In the genomic region with DNA sequence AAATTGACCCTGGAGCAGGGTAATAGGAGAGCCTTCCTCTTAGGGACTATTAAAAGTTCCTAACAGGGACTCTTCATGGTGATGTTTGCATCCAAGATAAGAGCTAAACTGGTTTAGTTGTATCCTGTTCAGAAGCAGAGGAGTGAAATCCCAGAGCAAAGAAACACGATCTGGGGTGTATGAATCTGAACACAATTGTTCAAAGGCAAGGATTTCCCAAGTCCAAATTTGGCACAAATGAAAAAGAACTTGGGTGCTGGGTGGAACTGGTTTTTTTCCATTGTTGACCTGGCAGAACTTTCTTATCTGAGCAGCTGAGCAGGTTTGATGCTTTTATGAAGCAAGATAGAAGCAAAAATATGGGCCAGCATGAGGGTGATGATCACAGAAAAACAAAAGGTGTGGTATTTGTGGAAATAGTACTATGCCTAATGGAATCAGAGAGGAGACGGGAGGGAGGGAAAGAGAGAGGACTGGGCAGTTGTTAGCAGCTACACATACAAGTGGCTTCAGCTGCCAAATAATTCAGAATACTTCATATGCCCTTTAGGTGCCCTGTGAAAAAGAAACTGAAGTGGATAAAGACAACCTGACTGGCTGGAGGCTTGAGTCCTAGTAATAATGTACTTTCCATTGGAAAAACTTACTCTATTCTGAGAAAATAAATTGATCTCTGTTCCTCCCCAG, we compare ENCODE assay signal across 1 cellular context.
TF ChIP-seq lines count a peak whose summit lies in the region.

No MANE protein-coding gene starts in this region.

TF ChIP-seq in HepG2, 621 proteins besides CTCF, POLR2A, EP300 and RAD21 (continued from another document and continues in another):
- TF ChIP-seq, protein P1, sequence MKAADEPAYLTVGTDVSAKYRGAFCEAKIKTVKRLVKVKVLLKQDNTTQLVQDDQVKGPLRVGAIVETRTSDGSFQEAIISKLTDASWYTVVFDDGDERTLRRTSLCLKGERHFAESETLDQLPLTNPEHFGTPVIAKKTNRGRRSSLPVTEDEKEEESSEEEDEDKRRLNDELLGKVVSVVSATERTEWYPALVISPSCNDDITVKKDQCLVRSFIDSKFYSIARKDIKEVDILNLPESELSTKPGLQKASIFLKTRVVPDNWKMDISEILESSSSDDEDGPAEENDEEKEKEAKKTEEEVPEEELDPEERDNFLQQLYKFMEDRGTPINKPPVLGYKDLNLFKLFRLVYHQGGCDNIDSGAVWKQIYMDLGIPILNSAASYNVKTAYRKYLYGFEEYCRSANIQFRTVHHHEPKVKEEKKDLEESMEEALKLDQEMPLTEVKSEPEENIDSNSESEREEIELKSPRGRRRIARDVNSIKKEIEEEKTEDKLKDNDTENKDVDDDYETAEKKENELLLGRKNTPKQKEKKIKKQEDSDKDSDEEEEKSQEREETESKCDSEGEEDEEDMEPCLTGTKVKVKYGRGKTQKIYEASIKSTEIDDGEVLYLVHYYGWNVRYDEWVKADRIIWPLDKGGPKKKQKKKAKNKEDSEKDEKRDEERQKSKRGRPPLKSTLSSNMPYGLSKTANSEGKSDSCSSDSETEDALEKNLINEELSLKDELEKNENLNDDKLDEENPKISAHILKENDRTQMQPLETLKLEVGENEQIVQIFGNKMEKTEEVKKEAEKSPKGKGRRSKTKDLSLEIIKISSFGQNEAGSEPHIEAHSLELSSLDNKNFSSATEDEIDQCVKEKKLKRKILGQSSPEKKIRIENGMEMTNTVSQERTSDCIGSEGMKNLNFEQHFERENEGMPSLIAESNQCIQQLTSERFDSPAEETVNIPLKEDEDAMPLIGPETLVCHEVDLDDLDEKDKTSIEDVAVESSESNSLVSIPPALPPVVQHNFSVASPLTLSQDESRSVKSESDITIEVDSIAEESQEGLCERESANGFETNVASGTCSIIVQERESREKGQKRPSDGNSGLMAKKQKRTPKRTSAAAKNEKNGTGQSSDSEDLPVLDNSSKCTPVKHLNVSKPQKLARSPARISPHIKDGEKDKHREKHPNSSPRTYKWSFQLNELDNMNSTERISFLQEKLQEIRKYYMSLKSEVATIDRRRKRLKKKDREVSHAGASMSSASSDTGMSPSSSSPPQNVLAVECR (CRISPR knock-in tag; IDR thresholded peaks at IDR 0.05; ENCODE audit: borderline replicate concordance): no peak
- TF ChIP-seq DMAP1 (CRISPR knock-in tag; IDR thresholded peaks at IDR 0.05): no peak
- TF ChIP-seq MZF1 (CRISPR knock-in tag; IDR thresholded peaks at IDR 0.05; ENCODE audit: borderline replicate concordance): no peak
- no peak for TF ChIP-seq ZNF749 (CRISPR knock-in tag; IDR thresholded peaks at IDR 0.05; ENCODE audit: borderline replicate concordance)
- no peak for TF ChIP-seq SIN3B (IDR thresholded peaks at IDR 0.05; ENCODE audit: low read length)
- no peak for TF ChIP-seq SALL1 (CRISPR knock-in tag; IDR thresholded peaks at IDR 0.05)
- no peak for TF ChIP-seq EED (CRISPR knock-in tag; IDR thresholded peaks at IDR 0.05)
- TF ChIP-seq, protein P2, sequence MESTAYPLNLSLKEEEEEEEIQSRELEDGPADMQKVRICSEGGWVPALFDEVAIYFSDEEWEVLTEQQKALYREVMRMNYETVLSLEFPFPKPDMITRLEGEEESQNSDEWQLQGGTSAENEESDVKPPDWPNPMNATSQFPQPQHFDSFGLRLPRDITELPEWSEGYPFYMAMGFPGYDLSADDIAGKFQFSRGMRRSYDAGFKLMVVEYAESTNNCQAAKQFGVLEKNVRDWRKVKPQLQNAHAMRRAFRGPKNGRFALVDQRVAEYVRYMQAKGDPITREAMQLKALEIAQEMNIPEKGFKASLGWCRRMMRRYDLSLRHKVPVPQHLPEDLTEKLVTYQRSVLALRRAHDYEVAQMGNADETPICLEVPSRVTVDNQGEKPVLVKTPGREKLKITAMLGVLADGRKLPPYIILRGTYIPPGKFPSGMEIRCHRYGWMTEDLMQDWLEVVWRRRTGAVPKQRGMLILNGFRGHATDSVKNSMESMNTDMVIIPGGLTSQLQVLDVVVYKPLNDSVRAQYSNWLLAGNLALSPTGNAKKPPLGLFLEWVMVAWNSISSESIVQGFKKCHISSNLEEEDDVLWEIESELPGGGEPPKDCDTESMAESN (CRISPR knock-in tag; conservative IDR thresholded peaks at IDR 0.05): no peak
- TF ChIP-seq ZNF264 (CRISPR knock-in tag; IDR thresholded peaks at IDR 0.05): no peak; the same call in 1 of the 2 replicates
- TF ChIP-seq, protein P3, sequence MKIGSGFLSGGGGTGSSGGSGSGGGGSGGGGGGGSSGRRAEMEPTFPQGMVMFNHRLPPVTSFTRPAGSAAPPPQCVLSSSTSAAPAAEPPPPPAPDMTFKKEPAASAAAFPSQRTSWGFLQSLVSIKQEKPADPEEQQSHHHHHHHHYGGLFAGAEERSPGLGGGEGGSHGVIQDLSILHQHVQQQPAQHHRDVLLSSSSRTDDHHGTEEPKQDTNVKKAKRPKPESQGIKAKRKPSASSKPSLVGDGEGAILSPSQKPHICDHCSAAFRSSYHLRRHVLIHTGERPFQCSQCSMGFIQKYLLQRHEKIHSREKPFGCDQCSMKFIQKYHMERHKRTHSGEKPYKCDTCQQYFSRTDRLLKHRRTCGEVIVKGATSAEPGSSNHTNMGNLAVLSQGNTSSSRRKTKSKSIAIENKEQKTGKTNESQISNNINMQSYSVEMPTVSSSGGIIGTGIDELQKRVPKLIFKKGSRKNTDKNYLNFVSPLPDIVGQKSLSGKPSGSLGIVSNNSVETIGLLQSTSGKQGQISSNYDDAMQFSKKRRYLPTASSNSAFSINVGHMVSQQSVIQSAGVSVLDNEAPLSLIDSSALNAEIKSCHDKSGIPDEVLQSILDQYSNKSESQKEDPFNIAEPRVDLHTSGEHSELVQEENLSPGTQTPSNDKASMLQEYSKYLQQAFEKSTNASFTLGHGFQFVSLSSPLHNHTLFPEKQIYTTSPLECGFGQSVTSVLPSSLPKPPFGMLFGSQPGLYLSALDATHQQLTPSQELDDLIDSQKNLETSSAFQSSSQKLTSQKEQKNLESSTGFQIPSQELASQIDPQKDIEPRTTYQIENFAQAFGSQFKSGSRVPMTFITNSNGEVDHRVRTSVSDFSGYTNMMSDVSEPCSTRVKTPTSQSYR (CRISPR knock-in tag; IDR thresholded peaks at IDR 0.05; ENCODE audit: borderline replicate concordance): no peak
- TF ChIP-seq ZNF841 (CRISPR knock-in tag; IDR thresholded peaks at IDR 0.05; ENCODE audit: borderline replicate concordance): no peak
- TF ChIP-seq, protein P4, sequence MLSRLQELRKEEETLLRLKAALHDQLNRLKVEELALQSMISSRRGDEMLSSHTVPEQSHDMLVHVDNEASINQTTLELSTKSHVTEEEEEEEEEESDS (CRISPR knock-in tag; IDR thresholded peaks at IDR 0.05; ENCODE audit: borderline replicate concordance): no peak
- no peak for TF ChIP-seq ZNF562 (CRISPR knock-in tag; IDR thresholded peaks at IDR 0.05; ENCODE audit: borderline replicate concordance)
- no peak for TF ChIP-seq NONO (IDR thresholded peaks at IDR 0.05)
- no peak for TF ChIP-seq NONO (CRISPR knock-in tag; conservative IDR thresholded peaks at IDR 0.05)
- TF ChIP-seq, protein P5, sequence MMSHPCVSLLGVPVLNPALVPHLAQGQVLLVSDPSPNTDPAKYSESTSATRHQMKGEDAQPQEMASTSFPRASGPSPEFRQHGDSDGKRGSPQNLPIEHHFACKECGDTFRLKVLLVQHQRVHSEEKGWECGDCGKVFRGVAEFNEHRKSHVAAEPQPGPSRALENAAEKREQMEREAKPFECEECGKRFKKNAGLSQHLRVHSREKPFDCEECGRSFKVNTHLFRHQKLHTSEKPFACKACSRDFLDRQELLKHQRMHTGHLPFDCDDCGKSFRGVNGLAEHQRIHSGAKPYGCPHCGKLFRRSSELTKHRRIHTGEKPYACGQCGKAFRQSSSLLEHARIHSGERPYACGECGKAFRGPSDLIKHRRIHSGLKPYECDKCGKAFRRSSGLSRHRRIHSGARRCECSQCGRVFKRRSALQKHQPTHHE (CRISPR knock-in tag; IDR thresholded peaks at IDR 0.05; ENCODE audit: borderline replicate concordance): no peak
- peak; percentile 24; the same call in 1 of the 2 replicates for TF ChIP-seq TGIF2 (CRISPR knock-in tag; IDR thresholded peaks at IDR 0.05)
- no peak for TF ChIP-seq NFRKB (IDR thresholded peaks at IDR 0.05)
- TF ChIP-seq ZNF205 (CRISPR knock-in tag; IDR thresholded peaks at IDR 0.05): no peak
- TF ChIP-seq NCOA2 (CRISPR knock-in tag; IDR thresholded peaks at IDR 0.05): peak; percentile 21; the same call in 1 of the 2 replicates
- TF ChIP-seq TP53 (CRISPR knock-in tag; conservative IDR thresholded peaks at IDR 0.05): no peak
- 0 out of 2 replicates have a peak, but pooled peaks have one; percentile 12 for TF ChIP-seq HOXD1 (CRISPR knock-in tag; IDR thresholded peaks at IDR 0.05)
- TF ChIP-seq, protein P6, sequence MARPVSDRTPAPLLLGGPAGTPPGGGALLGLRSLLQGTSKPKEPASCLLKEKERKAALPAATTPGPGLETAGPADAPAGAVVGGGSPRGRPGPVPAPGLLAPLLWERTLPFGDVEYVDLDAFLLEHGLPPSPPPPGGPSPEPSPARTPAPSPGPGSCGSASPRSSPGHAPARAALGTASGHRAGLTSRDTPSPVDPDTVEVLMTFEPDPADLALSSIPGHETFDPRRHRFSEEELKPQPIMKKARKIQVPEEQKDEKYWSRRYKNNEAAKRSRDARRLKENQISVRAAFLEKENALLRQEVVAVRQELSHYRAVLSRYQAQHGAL (CRISPR knock-in tag; IDR thresholded peaks at IDR 0.05; ENCODE audit: not compliant biosample characterization): no peak
- TF ChIP-seq HNRNPL (IDR thresholded peaks at IDR 0.05; ENCODE audit: low read depth, low read length): no peak
- no peak for TF ChIP-seq FOXO1 (CRISPR knock-in tag; IDR thresholded peaks at IDR 0.05)
- TF ChIP-seq ZNF501 (CRISPR knock-in tag; IDR thresholded peaks at IDR 0.05): no peak
- no peak for TF ChIP-seq ZNF333 (CRISPR knock-in tag; IDR thresholded peaks at IDR 0.05; ENCODE audit: borderline replicate concordance)
- TF ChIP-seq ZNF607 (CRISPR knock-in tag; IDR thresholded peaks at IDR 0.05; ENCODE audit: borderline replicate concordance): 0 out of 2 replicates have a peak, but pooled peaks have one; percentile 22
- TF ChIP-seq, protein P7, sequence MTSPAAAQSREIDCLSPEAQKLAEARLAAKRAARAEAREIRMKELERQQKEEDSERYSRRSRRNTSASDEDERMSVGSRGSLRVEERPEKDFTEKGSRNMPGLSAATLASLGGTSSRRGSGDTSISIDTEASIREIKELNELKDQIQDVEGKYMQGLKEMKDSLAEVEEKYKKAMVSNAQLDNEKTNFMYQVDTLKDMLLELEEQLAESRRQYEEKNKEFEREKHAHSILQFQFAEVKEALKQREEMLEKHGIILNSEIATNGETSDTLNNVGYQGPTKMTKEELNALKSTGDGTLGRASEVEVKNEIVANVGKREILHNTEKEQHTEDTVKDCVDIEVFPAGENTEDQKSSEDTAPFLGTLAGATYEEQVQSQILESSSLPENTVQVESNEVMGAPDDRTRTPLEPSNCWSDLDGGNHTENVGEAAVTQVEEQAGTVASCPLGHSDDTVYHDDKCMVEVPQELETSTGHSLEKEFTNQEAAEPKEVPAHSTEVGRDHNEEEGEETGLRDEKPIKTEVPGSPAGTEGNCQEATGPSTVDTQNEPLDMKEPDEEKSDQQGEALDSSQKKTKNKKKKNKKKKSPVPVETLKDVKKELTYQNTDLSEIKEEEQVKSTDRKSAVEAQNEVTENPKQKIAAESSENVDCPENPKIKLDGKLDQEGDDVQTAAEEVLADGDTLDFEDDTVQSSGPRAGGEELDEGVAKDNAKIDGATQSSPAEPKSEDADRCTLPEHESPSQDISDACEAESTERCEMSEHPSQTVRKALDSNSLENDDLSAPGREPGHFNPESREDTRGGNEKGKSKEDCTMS (CRISPR knock-in tag; conservative IDR thresholded peaks at IDR 0.05): no peak
- no peak for TF ChIP-seq MED8 (CRISPR knock-in tag; IDR thresholded peaks at IDR 0.05; ENCODE audit: insufficient replicate concordance)
- TF ChIP-seq ZNF672 (CRISPR knock-in tag; IDR thresholded peaks at IDR 0.05): no peak
- TF ChIP-seq RXRB (CRISPR knock-in tag; IDR thresholded peaks at IDR 0.05; ENCODE audit: borderline replicate concordance): peak; percentile 13; the same call in 1 of the 2 replicates
- no peak for TF ChIP-seq ZNF629 (CRISPR knock-in tag; conservative IDR thresholded peaks at IDR 0.05)
- TF ChIP-seq, protein P8, sequence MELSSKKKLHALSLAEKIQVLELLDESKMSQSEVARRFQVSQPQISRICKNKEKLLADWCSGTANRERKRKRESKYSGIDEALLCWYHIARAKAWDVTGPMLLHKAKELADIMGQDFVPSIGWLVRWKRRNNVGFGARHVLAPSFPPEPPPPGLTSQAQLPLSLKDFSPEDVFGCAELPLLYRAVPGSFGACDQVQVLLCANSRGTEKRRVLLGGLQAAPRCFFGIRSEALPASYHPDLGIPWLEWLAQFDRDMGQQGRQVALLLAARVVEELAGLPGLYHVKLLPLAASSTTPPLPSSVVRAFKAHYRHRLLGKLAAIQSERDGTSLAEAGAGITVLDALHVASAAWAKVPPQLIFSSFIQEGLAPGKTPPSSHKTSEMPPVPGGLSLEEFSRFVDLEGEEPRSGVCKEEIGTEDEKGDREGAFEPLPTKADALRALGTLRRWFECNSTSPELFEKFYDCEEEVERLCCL (CRISPR knock-in tag; IDR thresholded peaks at IDR 0.05; ENCODE audit: borderline replicate concordance): peak; percentile 31; the same call in 1 of the 2 replicates
- no peak for TF ChIP-seq NRL (CRISPR knock-in tag; IDR thresholded peaks at IDR 0.05; ENCODE audit: borderline replicate concordance)
- TF ChIP-seq TBL1XR1 (IDR thresholded peaks at IDR 0.05; ENCODE audit: borderline replicate concordance, low read length, partially characterized antibody): no peak
- TF ChIP-seq HOXA9 (CRISPR knock-in tag; IDR thresholded peaks at IDR 0.05; ENCODE audit: borderline replicate concordance): no peak
- TF ChIP-seq, protein P9, sequence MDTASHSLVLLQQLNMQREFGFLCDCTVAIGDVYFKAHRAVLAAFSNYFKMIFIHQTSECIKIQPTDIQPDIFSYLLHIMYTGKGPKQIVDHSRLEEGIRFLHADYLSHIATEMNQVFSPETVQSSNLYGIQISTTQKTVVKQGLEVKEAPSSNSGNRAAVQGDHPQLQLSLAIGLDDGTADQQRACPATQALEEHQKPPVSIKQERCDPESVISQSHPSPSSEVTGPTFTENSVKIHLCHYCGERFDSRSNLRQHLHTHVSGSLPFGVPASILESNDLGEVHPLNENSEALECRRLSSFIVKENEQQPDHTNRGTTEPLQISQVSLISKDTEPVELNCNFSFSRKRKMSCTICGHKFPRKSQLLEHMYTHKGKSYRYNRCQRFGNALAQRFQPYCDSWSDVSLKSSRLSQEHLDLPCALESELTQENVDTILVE (CRISPR knock-in tag; IDR thresholded peaks at IDR 0.05): no peak
- TF ChIP-seq ZNF850 (CRISPR knock-in tag; conservative IDR thresholded peaks at IDR 0.05): no peak
- no peak for TF ChIP-seq ZFP37 (CRISPR knock-in tag; IDR thresholded peaks at IDR 0.05; ENCODE audit: borderline replicate concordance)
- TF ChIP-seq ZNF496 (CRISPR knock-in tag; IDR thresholded peaks at IDR 0.05; ENCODE audit: insufficient replicate concordance): no peak
- no peak for TF ChIP-seq ISL2 (CRISPR knock-in tag; IDR thresholded peaks at IDR 0.05)
